ENCODE assay signal across 12 cellular contexts in the genomic region with DNA sequence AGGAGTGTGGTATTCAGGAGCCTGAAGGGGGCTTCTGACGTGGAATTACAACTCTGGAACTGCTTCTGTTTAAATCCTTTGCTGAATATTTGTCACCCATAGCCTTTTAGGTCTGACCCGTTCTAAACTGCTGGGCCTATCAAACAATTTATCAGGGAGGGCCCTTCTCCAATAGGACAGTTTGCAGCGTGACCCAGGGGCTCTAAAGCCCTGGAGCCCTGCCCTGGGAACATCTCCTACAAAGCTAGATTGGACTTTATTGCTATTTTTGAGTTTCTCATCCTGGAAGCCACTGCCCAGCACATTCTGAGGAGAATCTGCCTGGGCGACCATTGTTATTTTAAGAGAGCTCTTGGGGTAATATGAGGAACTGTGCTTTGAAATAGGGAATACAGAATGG. TPM values are rescaled to one million over a fixed set of nuclear protein-coding genes. Genes with fewer than 3 reads are reported as not detected.
A peak's percentile ranks its signal among the peaks of the same experiment; 100 is the strongest.
DNase-seq lines count a peak whose midpoint lies in the region; ATAC-seq and TF ChIP-seq lines count a peak whose summit lies in the region.
"Had no signal": no experiment of that assay in that cellular context is flagged by ENCODE, and none has a peak within 500 bp of the region (broad histone marks: within the 10 kb centered on the region; RNA-seq: fewer than 3 reads in every experiment).

No MANE protein-coding gene starts in this region.

- peak overlapping the region; percentile 85 for H3K4me2 ChIP-seq in KMS-11

- H3K4me1 ChIP-seq in CD4-positive, CD25-positive, alpha-beta regulatory T cell (ENCODE audit: control insufficient read depth, insufficient read depth, low read length, poor library complexity, severe bottlenecking) = peaks cover 100% of the 10 kb centered on the region
- peaks cover 99% of the 10 kb centered on the region for H3K4me1 ChIP-seq in KMS-11 (ENCODE audit: low read depth, poor library complexity, severe bottlenecking)

- peaks cover 24% of the 10 kb centered on the region for H3K36me3 Mint-ChIP-seq in CD4-positive, CD25-positive, alpha-beta regulatory T cell
- peaks cover 8% of the 10 kb centered on the region for H3K36me3 Mint-ChIP-seq in brain
- no peaks in the 10 kb centered on the region for H3K36me3 Mint-ChIP-seq in natural killer cell

- no peaks in the 10 kb centered on the region for H3K9me3 Mint-ChIP-seq in CD4-positive, CD25-positive, alpha-beta regulatory T cell
- no peaks in the 10 kb centered on the region for H3K9me3 Mint-ChIP-seq in brain
- H3K9me3 Mint-ChIP-seq in natural killer cell = no peaks in the 10 kb centered on the region

- DNase-seq in CD4-positive, CD25-positive, alpha-beta regulatory T cell = no peak
- DNase-seq in natural killer cell (no peak), putamen (ENCODE audit: low spot score) (no peak)
- DNase-seq: DMS79; IMR-90; islet precursor cell; stimulated activated CD4-positive, alpha-beta T cell treated with anti-CD3 and anti-CD28 coated beads, Interleukin-12 subunit alpha, Interleukin-12 subunit beta, amount 100 ng/mL, for 4 hours had no signal

- H3K79me2 ChIP-seq in KMS-11 (ENCODE audit: insufficient read depth, low read depth) = peaks cover 97% of the 10 kb centered on the region

- H3K9ac ChIP-seq in KMS-11 = peak overlapping the region; percentile 67; the same call in 1 of the 2 replicates

- ATAC-seq in CD4-positive, CD25-positive, alpha-beta regulatory T cell (ENCODE audit: low read depth in 2 of 2) = no peak
- ATAC-seq in natural killer cell (no peak), GM18858 (IDR thresholded peaks at IDR 0.05; ENCODE audit: unreplicated experiment) (no peak), GM21390 (IDR thresholded peaks at IDR 0.05; ENCODE audit: unreplicated experiment) (no peak), HG02759 (IDR thresholded peaks at IDR 0.05; ENCODE audit: unreplicated experiment) (no peak)

- peaks cover 10% of the 10 kb centered on the region for H3K36me3 ChIP-seq in CD4-positive, CD25-positive, alpha-beta regulatory T cell (ENCODE audit: control insufficient read depth, insufficient read depth, low read length)
- no peaks in the 10 kb centered on the region for H3K36me3 ChIP-seq in KMS-11 (ENCODE audit: insufficient read depth)

- H3K9me3 ChIP-seq in CD4-positive, CD25-positive, alpha-beta regulatory T cell (ENCODE audit: control insufficient read depth in 2 of 2, low read length in 2 of 2) = no peaks in the 10 kb centered on the region

- H3K4me1 Mint-ChIP-seq in CD4-positive, CD25-positive, alpha-beta regulatory T cell = peaks cover 1 to 99% (median 75%) of the 10 kb centered on the region in 4 donors
- H3K4me1 Mint-ChIP-seq in brain = peaks cover 100% of the 10 kb centered on the region
- peaks cover 90 to 99% of the 10 kb centered on the region in 2 donors for H3K4me1 Mint-ChIP-seq in natural killer cell

- H3K4me3 ChIP-seq in CD4-positive, CD25-positive, alpha-beta regulatory T cell (ENCODE audit: low read depth, low read length) = peak overlapping the region; percentile 73
- no peak overlapping the region for H3K4me3 ChIP-seq in KMS-11 (IDR thresholded peaks at IDR 0.05; ENCODE audit: insufficient read depth, low read depth, low read length)

- no peak overlapping the region for H2AFZ ChIP-seq in KMS-11 (ENCODE audit: low read depth)

- peak overlapping the region; percentile 92 to 99 (median 94) for H3K27ac Mint-ChIP-seq in CD4-positive, CD25-positive, alpha-beta regulatory T cell
- H3K27ac Mint-ChIP-seq in brain (peak overlapping the region in 3 of 5 experiments; percentile 65 to 87 (median 82)), natural killer cell (peak overlapping the region; percentile 88 to 96)

- H3K27me3 ChIP-seq in CD4-positive, CD25-positive, alpha-beta regulatory T cell (ENCODE audit: control insufficient read depth, insufficient read depth, low read length) = no peaks in the 10 kb centered on the region
- H3K27me3 ChIP-seq in KMS-11 (ENCODE audit: insufficient read depth, low read depth) = no peaks in the 10 kb centered on the region

- H4K20me1 ChIP-seq in KMS-11 (ENCODE audit: insufficient read depth) = no peaks in the 10 kb centered on the region; the same call in 1 of the 2 replicates

- peak overlapping the region; percentile 71 to 89 (median 85) for H3K4me3 Mint-ChIP-seq in CD4-positive, CD25-positive, alpha-beta regulatory T cell
- H3K4me3 Mint-ChIP-seq in brain = peak overlapping the region in 2 of 5 experiments; percentile 16 to 30
- peak overlapping the region; percentile 89 for H3K4me3 Mint-ChIP-seq in natural killer cell

- H3K27ac ChIP-seq in CD4-positive, CD25-positive, alpha-beta regulatory T cell (ENCODE audit: insufficient read depth, low read length, poor library complexity, severe bottlenecking) = peak overlapping the region; percentile 98
- peak overlapping the region; percentile 87 for H3K27ac ChIP-seq in KMS-11

- peaks cover 4% of the 10 kb centered on the region for H3K27me3 Mint-ChIP-seq in CD4-positive, CD25-positive, alpha-beta regulatory T cell
- H3K27me3 Mint-ChIP-seq in brain = no peaks in the 10 kb centered on the region
- H3K27me3 Mint-ChIP-seq in natural killer cell (ENCODE audit: low read depth in 2 of 2) = no peaks in the 10 kb centered on the region

- TF ChIP-seq CTCF in KMS-11 (conservative IDR thresholded peaks at IDR 0.05; ENCODE audit: low read depth, low read length) = no peak
- no peak for TF ChIP-seq CTCF in brain (conservative IDR thresholded peaks at IDR 0.05)
- no peak for TF ChIP-seq CTCF in natural killer cell (IDR thresholded peaks at IDR 0.05)

- intact Hi-C loops in natural killer cell (cut with micrococcal nuclease) = loop anchor here (5.0 to 10.0 kb wide), 3 partner anchors 35 to 367 kb away; partner anchors contain the start of genes KLF13 and MTMR10

RNA-seq across cellular contexts. Expression of gene KLF13, which starts 35.5 kb away (rescaled TPM):
- 227 TPM for total RNA-seq in CD4-positive, CD25-positive, alpha-beta regulatory T cell
- polyA plus RNA-seq in CD4-positive, CD25-positive, alpha-beta regulatory T cell = 10 to 100 TPM; 36.3 to 52.1 (median 47.7) TPM
- 88.5 TPM for polyA plus RNA-seq in brain (ENCODE audit: insufficient read depth, low read depth, low replicate concordance)
- total RNA-seq in natural killer cell = 100 to 1,000 TPM; 277 to 328 (median 300) TPM
